33 cellular contexts compared by ENCODE assay signal in genomic region chr9:88589656-88590055, GRCh38. TPM values are rescaled to one million over a fixed set of nuclear protein-coding genes. Genes with fewer than 3 reads are reported as not detected.
"Had no signal": no experiment of that assay in that cellular context is flagged by ENCODE, and none has a peak within 500 bp of the region (broad histone marks: within the 10 kb centered on the region; RNA-seq: fewer than 3 reads in every experiment).

No MANE protein-coding gene starts in this region.

- FAIRE-seq: colon, pancreas, small intestine had no signal

- H3K27ac Mint-ChIP-seq: immature natural killer cell; nephron progenitor cell; stimulated activated naive B cell treated with anti-CD40 and anti-IgM and Interleukin-4, amounts not matched to agents 10 μg/mL and 1 μg/mL and 100 μg/mL, for 72 hours; type B pancreatic cell had no signal

- H3K9me3 Mint-ChIP-seq: immature natural killer cell had no signal

- DNase-seq: central memory CD4-positive, alpha-beta T cell; dorsolateral prefrontal cortex; effector CD4-positive, alpha-beta T cell; foreskin keratinocyte; heart left ventricle; hippocampal formation; immature natural killer cell; islet precursor cell; kidney glomerular epithelial cell; left colon; left ventricle myocardium inferior; lower lobe of right lung; naive B cell; nephron progenitor cell; nucleus accumbens; pancreas; retina; right lobe of liver; small intestine; stimulated activated CD4-positive, alpha-beta T cell treated with anti-CD3 and anti-CD28 coated beads, Interleukin-15, amount 100 ng/mL, for 24 hours; stimulated activated CD4-positive, alpha-beta T cell treated with anti-CD3 and anti-CD28 coated beads, Interleukin-2, amount 100 ng/mL, for 48 hours; stimulated activated naive B cell treated with anti-CD40 and anti-IgM and Interleukin-4, amounts not matched to agents 10 μg/mL and 1 μg/mL and 100 μg/mL, for 72 hours; substantia nigra; testis; tibial artery; uterus had no signal

- H3K27me3 ChIP-seq: esophagus muscularis mucosa, foreskin keratinocyte, gastroesophageal sphincter, heart left ventricle, pancreas, right lobe of liver, testis, tibial artery, uterus had no signal

- H3K9me3 ChIP-seq: esophagus muscularis mucosa, gastroesophageal sphincter, left ventricle myocardium inferior, lower lobe of right lung, pancreas, right lobe of liver, testis, tibial artery, uterus had no signal

- H3K27me3 Mint-ChIP-seq: naive B cell; stimulated activated naive B cell treated with anti-CD40 and anti-IgM and Interleukin-4, amounts not matched to agents 10 μg/mL and 1 μg/mL and 100 μg/mL, for 72 hours had no signal

- H3K36me3 Mint-ChIP-seq: immature natural killer cell; stimulated activated naive B cell treated with anti-CD40 and anti-IgM and Interleukin-4, amounts not matched to agents 10 μg/mL and 1 μg/mL and 100 μg/mL, for 72 hours; type B pancreatic cell had no signal

- H3K4me3 ChIP-seq: dorsolateral prefrontal cortex, esophagus muscularis mucosa, gastroesophageal sphincter, heart left ventricle, left ventricle myocardium inferior, lower lobe of right lung, pancreas, right lobe of liver, testis, tibial artery, uterus had no signal

- H3K4me1 ChIP-seq: foreskin keratinocyte, lower lobe of right lung, pancreas, right lobe of liver, testis, uterus had no signal

- H3K27ac ChIP-seq: dorsolateral prefrontal cortex, epithelial cell of prostate, esophagus muscularis mucosa, foreskin keratinocyte, gastroesophageal sphincter, heart left ventricle, left ventricle myocardium inferior, lower lobe of right lung, pancreas, right lobe of liver, testis, tibial artery, uterus had no signal

- H3K4me3 Mint-ChIP-seq: immature natural killer cell; naive B cell; nephron progenitor cell; stimulated activated naive B cell treated with anti-CD40 and anti-IgM and Interleukin-4, amounts not matched to agents 10 μg/mL and 1 μg/mL and 100 μg/mL, for 72 hours; type B pancreatic cell had no signal

- ATAC-seq: foreskin keratinocyte; gastroesophageal sphincter; left colon; pancreas; stimulated activated naive B cell treated with anti-CD40 and anti-IgM and Interleukin-4, amounts not matched to agents 10 μg/mL and 1 μg/mL and 100 μg/mL, for 72 hours had no signal

- H3K36me3 ChIP-seq: esophagus muscularis mucosa, gastroesophageal sphincter, heart left ventricle, left ventricle myocardium inferior, lower lobe of right lung, pancreas, right lobe of liver, tibial artery, uterus had no signal

RNA-seq across cellular contexts. Expression of gene NXNL2, which starts 54.7 kb away (rescaled TPM):
- total RNA-seq: foreskin keratinocyte, heart left ventricle, left colon, mononuclear cell, pulmonary artery endothelial cell, right lobe of liver had no signal
- polyA plus RNA-seq: immature natural killer cell had no signal
